Comparison of ENCODE assay signal across 31 cellular contexts in the genomic region with DNA sequence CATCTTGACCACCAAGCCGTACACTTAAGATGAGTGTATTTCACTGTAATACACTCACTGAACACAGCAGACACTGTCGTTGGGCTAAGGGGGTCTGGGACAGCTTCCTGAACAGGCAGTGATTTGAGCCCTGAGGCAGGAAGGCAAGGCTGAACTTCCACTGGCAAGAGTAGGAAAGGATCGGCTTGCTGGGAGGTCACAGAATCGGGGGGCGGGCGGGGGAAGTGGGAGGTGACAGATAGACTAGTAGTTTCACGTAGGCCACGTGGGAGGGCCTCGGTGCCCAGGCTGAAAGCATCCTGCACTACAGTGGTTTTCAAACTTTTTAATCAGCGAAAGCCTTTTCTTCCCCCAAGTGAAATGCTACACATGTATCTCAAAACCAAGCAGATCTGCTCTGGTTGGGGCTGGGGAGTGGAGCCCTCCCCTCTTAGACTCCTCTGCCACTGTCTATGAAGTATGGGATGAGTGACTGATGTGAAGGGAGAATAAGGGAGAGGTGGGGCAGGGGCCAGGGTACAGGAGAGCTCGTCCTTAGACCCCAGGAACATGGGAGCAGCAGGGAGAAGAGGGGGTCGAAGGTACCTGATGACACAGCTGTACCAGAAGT.
"Had no signal": no experiment of that assay in that cellular context is flagged by ENCODE, and none has a peak within 500 bp of the region (broad histone marks: within the 10 kb centered on the region; RNA-seq: fewer than 3 reads in every experiment).

No MANE protein-coding gene starts in this region.

- H3K9me3 Mint-ChIP-seq: activated CD4-positive, alpha-beta T cell treated with anti-CD3 and anti-CD28 coated beads, Interleukin-2, amount 10 ng/mL, durations not matched to agents 24 days and 14 days had no signal

- DNase-seq: activated CD4-positive, alpha-beta memory T cell treated with anti-CD3 and anti-CD28 coated beads for 36 hours; activated CD4-positive, alpha-beta T cell treated with anti-CD3 and anti-CD28 coated beads, Interleukin-2, amount 10 ng/mL, durations not matched to agents 24 days and 14 days; activated CD4-positive, CD25-positive, alpha-beta regulatory T cell treated with anti-CD3 and anti-CD28 coated beads, Interleukin-2, amount 50 U/mL, for 72 hours; activated CD8-positive, alpha-beta memory T cell treated with anti-CD3 and anti-CD28 coated beads, Interleukin-2, amount 10 ng/mL, durations not matched to agents 7 days and 5 days; activated effector memory CD4-positive, alpha-beta T cell treated with Interleukin-2 at 50 U/mL for 16 hours; activated naive CD4-positive, alpha-beta T cell treated with Interleukin-2 at 50 U/mL for 16 hours; activated T-cell treated with anti-CD3 and anti-CD28 coated beads for 4 hours; anterior cingulate cortex; body of pancreas; cerebellar nuclear complex; colonic mucosa; dorsolateral prefrontal cortex; effector memory CD4-positive, alpha-beta T cell; erythroblast; gastrocnemius medialis; hippocampal formation; immature natural killer cell; naive B cell; nucleus accumbens; right cardiac atrium; stimulated activated CD4-positive, alpha-beta T cell treated with anti-CD3 and anti-CD28 coated beads, Interleukin-15, amount 100 ng/mL, for 24 hours; stimulated activated CD4-positive, alpha-beta T cell treated with anti-CD3 and anti-CD28 coated beads, Interleukin-2, amount 100 ng/mL, for 24 hours; stimulated activated naive B cell treated with anti-CD40 and anti-IgM and Interleukin-4, amounts not matched to agents 10 μg/mL and 1 μg/mL and 100 μg/mL, for 72 hours; stomach; T-helper 17 cell; T1000; tibial artery; WERI-Rb-1 had no signal

- ATAC-seq: activated CD8-positive, alpha-beta memory T cell treated with anti-CD3 and anti-CD28 coated beads, Interleukin-2, amount 10 ng/mL, durations not matched to agents 7 days and 5 days; body of pancreas; gastrocnemius medialis; left lobe of liver; right cardiac atrium; SK-N-SH treated with all-trans-retinoic acid at 6 μM for 48 hours; stimulated activated naive B cell treated with anti-CD40 and anti-IgM and Interleukin-4, amounts not matched to agents 10 μg/mL and 1 μg/mL and 100 μg/mL, for 72 hours; T-helper 17 cell had no signal

- H3K4me3 ChIP-seq: body of pancreas, colonic mucosa, dorsolateral prefrontal cortex, gastrocnemius medialis, stomach, tibial artery had no signal

- H3K27ac Mint-ChIP-seq: activated CD4-positive, alpha-beta memory T cell treated with anti-CD3 and anti-CD28 coated beads for 36 hours; activated CD4-positive, alpha-beta T cell treated with anti-CD3 and anti-CD28 coated beads, Interleukin-2, amount 10 ng/mL, durations not matched to agents 24 days and 14 days; activated CD8-positive, alpha-beta memory T cell treated with anti-CD3 and anti-CD28 coated beads, Interleukin-2, amount 10 ng/mL, durations not matched to agents 7 days and 5 days; activated naive CD8-positive, alpha-beta T cell; immature natural killer cell; naive B cell; stimulated activated naive B cell treated with anti-CD40 and anti-IgM and Interleukin-4, amounts not matched to agents 10 μg/mL and 1 μg/mL and 100 μg/mL, for 72 hours; T-helper 17 cell had no signal

- H3K36me3 Mint-ChIP-seq: activated CD4-positive, alpha-beta memory T cell treated with anti-CD3 and anti-CD28 coated beads for 36 hours; activated CD8-positive, alpha-beta memory T cell treated with anti-CD3 and anti-CD28 coated beads, Interleukin-2, amount 10 ng/mL, durations not matched to agents 7 days and 5 days; activated naive CD8-positive, alpha-beta T cell; immature natural killer cell; stimulated activated naive B cell treated with anti-CD40 and anti-IgM and Interleukin-4, amounts not matched to agents 10 μg/mL and 1 μg/mL and 100 μg/mL, for 72 hours had no signal

- H3K4me1 ChIP-seq: body of pancreas, colonic mucosa, gastrocnemius medialis, stomach, tibial artery had no signal

- H3K27ac ChIP-seq: body of pancreas, colonic mucosa, dorsolateral prefrontal cortex, gastrocnemius medialis, stomach, tibial artery, WERI-Rb-1 had no signal

- H3K4me3 Mint-ChIP-seq: activated CD4-positive, alpha-beta memory T cell treated with anti-CD3 and anti-CD28 coated beads for 36 hours; activated CD4-positive, alpha-beta T cell treated with anti-CD3 and anti-CD28 coated beads, Interleukin-2, amount 10 ng/mL, durations not matched to agents 24 days and 14 days; activated CD8-positive, alpha-beta memory T cell treated with anti-CD3 and anti-CD28 coated beads, Interleukin-2, amount 10 ng/mL, durations not matched to agents 7 days and 5 days; activated naive CD8-positive, alpha-beta T cell; immature natural killer cell; naive B cell; stimulated activated naive B cell treated with anti-CD40 and anti-IgM and Interleukin-4, amounts not matched to agents 10 μg/mL and 1 μg/mL and 100 μg/mL, for 72 hours; T-helper 17 cell had no signal

- H3K27me3 ChIP-seq: body of pancreas, colonic mucosa, dorsolateral prefrontal cortex, gastrocnemius medialis, stomach, tibial artery had no signal

- H3K36me3 ChIP-seq: colonic mucosa, gastrocnemius medialis, stomach, tibial artery, WERI-Rb-1 had no signal

- H3K4me1 Mint-ChIP-seq: activated CD4-positive, alpha-beta T cell treated with anti-CD3 and anti-CD28 coated beads, Interleukin-2, amount 10 ng/mL, durations not matched to agents 24 days and 14 days; activated CD8-positive, alpha-beta memory T cell treated with anti-CD3 and anti-CD28 coated beads, Interleukin-2, amount 10 ng/mL, durations not matched to agents 7 days and 5 days; immature natural killer cell; naive B cell; stimulated activated naive B cell treated with anti-CD40 and anti-IgM and Interleukin-4, amounts not matched to agents 10 μg/mL and 1 μg/mL and 100 μg/mL, for 72 hours had no signal

- H3K9me3 ChIP-seq: body of pancreas, colonic mucosa, gastrocnemius medialis, stomach, tibial artery had no signal
